ENCODE assay signal across 14 cellular contexts in genomic region chr4:119336332-119336979, GRCh38. TPM values are rescaled to one million over a fixed set of nuclear protein-coding genes. Genes with fewer than 3 reads are reported as not detected.
A peak's percentile ranks its signal among the peaks of the same experiment; 100 is the strongest.
DNase-seq lines count a peak whose midpoint lies in the region; ATAC-seq, FAIRE-seq and TF ChIP-seq lines count a peak whose summit lies in the region.
"Not testable (repeated sequence)": the region's sequence is repeated elsewhere in the genome, so short reads cannot be mapped to it uniquely, and the experiment has no call there.
"Had no signal": no experiment of that assay in that cellular context is flagged by ENCODE, and none has a peak within 500 bp of the region (broad histone marks: within the 10 kb centered on the region; RNA-seq: fewer than 3 reads in every experiment).

No MANE protein-coding gene starts in this region.

- TF ChIP-seq POLR2A in GM12892 (IDR thresholded peaks at IDR 0.05; ENCODE audit: low read depth, low read length), result not testable (repeated sequence)

- not testable (repeated sequence) for TF ChIP-seq CTCF in mammary epithelial cell (conservative IDR thresholded peaks at IDR 0.05 in 1 of 2, IDR thresholded peaks at IDR 0.05 in 1 of 2; ENCODE audit: extremely low read depth in 1 of 2, insufficient read depth in 1 of 2, low read depth in 1 of 2, low read length in 2 of 2); foreskin keratinocyte (conservative IDR thresholded peaks at IDR 0.05); lower lobe of right lung (IDR thresholded peaks at IDR 0.05); omental fat pad (IDR thresholded peaks at IDR 0.05)

- H2AFZ ChIP-seq in mammary epithelial cell (ENCODE audit: low read depth, low read length), result peak overlapping the region; percentile 58

- H4K20me1 ChIP-seq in mammary epithelial cell (ENCODE audit: insufficient read depth, low read length), result not testable (repeated sequence)

- 75% methylated on average over 3 of the region's 4 CpGs for WGBS in mammary epithelial cell (ENCODE audit: low coverage, missing lambda C conversion rate)
- 75 to 83% (median 76%) methylated on average over 3 of the region's 4 CpGs for WGBS in small intestine, 3 donors

- CTCF ChIA-PET in mammary epithelial cell (lab: Charles Lee; ENCODE audit: low non-redundant PET), result not testable (repeated sequence)

- not testable (repeated sequence) for H3K36me3 ChIP-seq in mammary epithelial cell (ENCODE audit: insufficient read depth, low read length); lower lobe of right lung; small intestine (ENCODE audit: control insufficient read depth in 2 of 2, insufficient read depth in 2 of 2, low read length in 2 of 2)

- not testable (repeated sequence) for H3K79me2 ChIP-seq in mammary epithelial cell (ENCODE audit: insufficient read depth, low read length)

- not testable (repeated sequence) for H3K9ac ChIP-seq in mammary epithelial cell (ENCODE audit: insufficient read depth, low read length)

- H3K4me1 ChIP-seq in mammary epithelial cell (ENCODE audit: insufficient read depth, low read length); foreskin keratinocyte; lower lobe of right lung; small intestine (ENCODE audit: control insufficient read depth in 2 of 2, insufficient read depth in 1 of 2, low read depth in 1 of 2, low read length in 1 of 2): not testable (repeated sequence)

- FAIRE-seq in GM12892 (lab: Jason Lieb, UNC), result peak; percentile 83
- not testable (repeated sequence) for FAIRE-seq in small intestine (lab: Jason Lieb, UNC)

- H3K27me3 ChIP-seq in mammary epithelial cell (ENCODE audit: insufficient read depth, low read length); foreskin keratinocyte; lower lobe of right lung (ENCODE audit: low read depth); small intestine (ENCODE audit: control insufficient read depth in 2 of 2, insufficient read depth in 2 of 2, low read length in 2 of 2): not testable (repeated sequence)

- ATAC-seq in foreskin keratinocyte (peak; percentile 80), left colon (peak; percentile 80), lower lobe of right lung (peak; percentile 74 to 78), omental fat pad (ENCODE audit: low FRiP score) (peak; percentile 65)

- not testable (repeated sequence) for H3K27ac ChIP-seq in mammary epithelial cell (ENCODE audit: insufficient read depth, low read depth, low read length); foreskin keratinocyte; lower lobe of right lung
- peak overlapping the region in 1 of 2 donors; percentile 36 for H3K27ac ChIP-seq in small intestine (ENCODE audit: low read depth in 1 of 2, low read length in 1 of 2)

- intact Hi-C loops in mammary epithelial cell (cut with micrococcal nuclease); left colon (cut with DNase I, micrococcal nuclease); lower lobe of right lung (cut with DNase I): not testable (repeated sequence)

- dilution Hi-C loops in mammary epithelial cell (cut with HindIII; ENCODE audit: low sequenced_read_pairs), result not testable (repeated sequence)

- in situ Hi-C loops in mammary epithelial cell (cut with MboI; ENCODE audit: low sequenced_read_pairs in 2 of 2), result not testable (repeated sequence)

- H3K4me2 ChIP-seq in mammary epithelial cell (ENCODE audit: insufficient read depth, low read depth, low read length), result not testable (repeated sequence)

- H3K4me3 ChIP-seq in mammary epithelial cell (replicated peaks in 1 of 3; ENCODE audit: insufficient read depth in 1 of 3, low read depth in 2 of 3, low read length in 3 of 3); lower lobe of right lung; small intestine (ENCODE audit: low read depth in 1 of 2, low read length in 2 of 2): not testable (repeated sequence)

- not testable (repeated sequence) for H3K9me3 ChIP-seq in mammary epithelial cell (replicated peaks; ENCODE audit: insufficient read depth, low read length); lower lobe of right lung; small intestine (ENCODE audit: control insufficient read depth, low read depth)

- DNase-seq in GM12892 (ENCODE audit: insufficient read length); mammary epithelial cell; foreskin keratinocyte; left colon; lower lobe of right lung; omental fat pad (ENCODE audit: low spot score): not testable (repeated sequence)
- peak; percentile 6 for DNase-seq in small intestine

- not testable (repeated sequence) for BruUV-seq in mammary epithelial cell (replicated peaks; lab: Mats Ljungman, UMichigan)

RNA-seq across cellular contexts. Expression of gene FABP2, which starts 14.5 kb away (rescaled TPM):
- not detected for polyA plus RNA-seq in GM12892 (2012; ENCODE audit: missing spikeins)
- not detected for total RNA-seq in mammary epithelial cell
- not detected for polyA plus RNA-seq in mammary epithelial cell
- polyA minus RNA-seq in mammary epithelial cell, result not detected
- not detected in 2 replicates for total RNA-seq in foreskin keratinocyte
- not detected in 2 replicates for polyA plus RNA-seq in foreskin keratinocyte
- 100 to 1,000 TPM; 102 to 104 TPM for total RNA-seq in left colon
- not detected for total RNA-seq in lower lobe of right lung
- total RNA-seq in omental fat pad, result not detected
- polyA plus RNA-seq in small intestine, result 1,000 to 10,000 TPM in 1 of 3 donors, 100 to 1,000 TPM in 2; 127 to 1,244 (median 661) TPM
- total RNA-seq: A172; CD4-positive, CD25-positive, alpha-beta regulatory T cell; GM23248; H9; HT-29; NCI-H460 had no signal
- polyA plus RNA-seq: BJ; CD4-positive, CD25-positive, alpha-beta regulatory T cell; GM23248 had no signal

Comparison
In these comparisons a context has a peak if more than half of its experiments do, and no peak if none do; other contexts are left out.
1. RNA of gene FABP2, which starts 14.5 kb away (total RNA-seq): 102 to 104 TPM in left colon; not detected in mammary epithelial cell, not detected in foreskin keratinocyte, not detected in lower lobe of right lung (single experiment) and not detected in omental fat pad; every median in the first group is over 100 times any median in the second.
2. Peak in every context shown above with its lines, with median percentiles within 50 percentile points of each other: ATAC-seq.